Comparison of ENCODE assay signal across 1 cellular context in genomic region chr19:56119585-56119978, GRCh38.
TF ChIP-seq lines count a peak whose summit lies in the region.

No MANE protein-coding gene starts in this region.

TF ChIP-seq in SK-N-SH, 30 proteins besides CTCF, POLR2A, EP300 and RAD21 (continued from another document):
- TF ChIP-seq REST (IDR thresholded peaks at IDR 0.05; ENCODE audit: low read depth, low read length) = no peak
- no peak for TF ChIP-seq EZH2phosphoT487 (IDR thresholded peaks at IDR 0.05; ENCODE audit: borderline replicate concordance, low read depth)
- peak; percentile 65 for TF ChIP-seq GATA2 (CRISPR knock-in tag; IDR thresholded peaks at IDR 0.05)
- TF ChIP-seq MXI1 (IDR thresholded peaks at IDR 0.05; ENCODE audit: low read depth, low read length) = no peak
- no peak for TF ChIP-seq TCF12 (IDR thresholded peaks at IDR 0.05)
- no peak for TF ChIP-seq USF2 (IDR thresholded peaks at IDR 0.05; ENCODE audit: borderline replicate concordance, low read depth, low read length)
- TF ChIP-seq SIN3A (IDR thresholded peaks at IDR 0.05; ENCODE audit: borderline replicate concordance, low read depth, low read length) = no peak
- TF ChIP-seq GABPA (IDR thresholded peaks at IDR 0.05; ENCODE audit: low read depth) = no peak
